ENCODE assay signal across 1 cellular context in genomic region chr22:43890901-43891331, GRCh38.
TF ChIP-seq lines count a peak whose summit lies in the region.

No MANE protein-coding gene starts in this region.

TF ChIP-seq in WTC11, 78 proteins besides CTCF, POLR2A, EP300 and RAD21:
- TF ChIP-seq NR2C2 (CRISPR knock-in tag; IDR thresholded peaks at IDR 0.05) (no peak), ZNF317 (CRISPR knock-in tag; IDR thresholded peaks at IDR 0.05; ENCODE audit: borderline replicate concordance, low read depth) (no peak), ARID4B (CRISPR knock-in tag; IDR thresholded peaks at IDR 0.05; ENCODE audit: borderline replicate concordance) (peak; percentile 58; the same call in 1 of the 2 replicates)
